Comparison of ENCODE assay signal across 10 cellular contexts in genomic region chr2:219001577-219002394, GRCh38. TPM values are rescaled to one million over a fixed set of nuclear protein-coding genes. Genes with fewer than 3 reads are reported as not detected.
A peak's percentile ranks its signal among the peaks of the same experiment; 100 is the strongest.
DNase-seq lines count a peak whose midpoint lies in the region; TF ChIP-seq lines count a peak whose summit lies in the region.
"Had no signal": no experiment of that assay in that cellular context is flagged by ENCODE, and none has a peak within 500 bp of the region (broad histone marks: within the 10 kb centered on the region; RNA-seq: fewer than 3 reads in every experiment).

No MANE protein-coding gene starts in this region.

- peak overlapping the region; percentile 45 for H2AFZ ChIP-seq in hepatocyte

- TF ChIP-seq CTCF in RWPE1 (conservative IDR thresholded peaks at IDR 0.05; ENCODE audit: low read depth): no peak
- no peak for TF ChIP-seq CTCF in hepatocyte (IDR thresholded peaks at IDR 0.05; ENCODE audit: poor library complexity)
- TF ChIP-seq CTCF in testis (IDR thresholded peaks at IDR 0.05): no peak

- H3K4me3 ChIP-seq in hepatocyte (peak overlapping the region; percentile 49), testis (peak overlapping the region in 1 of 2 donors; percentile 21)

- H3K27me3 ChIP-seq in hepatocyte: peaks cover 79% of the 10 kb centered on the region
- H3K27me3 ChIP-seq in testis: no peaks in the 10 kb centered on the region

- no peaks in the 10 kb centered on the region for H3K9me3 ChIP-seq in hepatocyte (ENCODE audit: low read depth)
- H3K9me3 ChIP-seq in testis: no peaks in the 10 kb centered on the region
- H3K9me3 ChIP-seq: heart left ventricle had no signal

- no peaks in the 10 kb centered on the region for H3K9me2 ChIP-seq in hepatocyte (replicated peaks; ENCODE audit: insufficient read depth)

- no peak for TF ChIP-seq POLR2A in testis (IDR thresholded peaks at IDR 0.05)

- 2% methylated on average over 31 of the region's 70 CpGs for WGBS in hepatocyte (ENCODE audit: low lambda C conversion rate, missing lambda C conversion rate)
- WGBS in testis, 2 donors: 0 to 2% methylated on average over 26 to 59 of the region's 70 CpGs

- peak; percentile 47 for DNase-seq in activated naive CD4-positive, alpha-beta T cell treated with Interleukin-2 at 50 U/mL for 16 hours
- DNase-seq in activated naive CD4-positive, alpha-beta T cell (lab: John Stamatoyannopoulos, UW): no peak
- DNase-seq in RWPE1 (ENCODE audit: low spot score): peak; percentile 65
- DNase-seq in hepatocyte (ENCODE audit: low spot score): peak; percentile 95
- peak; percentile 55 for DNase-seq in stimulated activated CD8-positive, alpha-beta memory T cell treated with anti-CD3 and anti-CD28 coated beads, Interleukin-4, amount 100 ng/mL, for 48 hours
- no peak for DNase-seq in testis
- DNase-seq in OCI-M1 (lab: John Stamatoyannopoulos, UW): no peak
- no peak for DNase-seq in dedifferentiated amniotic fluid mesenchymal stem cell (ENCODE audit: extremely low spot score)

- H3K27ac ChIP-seq in RWPE1: no peak overlapping the region
- H3K27ac ChIP-seq in hepatocyte: peak overlapping the region; percentile 85
- H3K27ac ChIP-seq in testis: no peak overlapping the region
- H3K27ac ChIP-seq: heart left ventricle had no signal

- POLR2A ChIA-PET in RWPE1 (lab: Yijun Ruan, JAX; ENCODE audit: low non-redundant PET): interaction anchor here (0.6 kb wide), 1 partner anchor 333 kb away, joined by 4 read pairs; no protein-coding TSS in a partner anchor

- no peaks in the 10 kb centered on the region for H3K79me2 ChIP-seq in hepatocyte

- CTCF ChIA-PET in RWPE1 (lab: Yijun Ruan, JAX): interaction anchor here (0.6 to 1.9 kb wide), 24 partner anchors 7 to 478 kb away, joined by 3 to 21 read pairs (median 3); no protein-coding TSS in a partner anchor

- H3K4me1 ChIP-seq in hepatocyte (ENCODE audit: insufficient read depth): peaks cover 17% of the 10 kb centered on the region
- H3K4me1 ChIP-seq in testis: peaks cover 17% of the 10 kb centered on the region

- H3K36me3 ChIP-seq in hepatocyte (replicated peaks; ENCODE audit: insufficient read depth, low read depth) (no peaks in the 10 kb centered on the region), testis (ENCODE audit: low read depth, missing control alignments) (no peaks in the 10 kb centered on the region)
- H3K36me3 ChIP-seq: heart left ventricle had no signal

- intact Hi-C loops in testis (cut with DNase I; ENCODE audit: low total_unique reads): no loop called here

- H3K4me2 ChIP-seq in hepatocyte: peak overlapping the region; percentile 93

- H4K20me1 ChIP-seq in hepatocyte (ENCODE audit: insufficient read depth, poor library complexity, severe bottlenecking): no peaks in the 10 kb centered on the region

RNA-seq across cellular contexts. Expression of gene CRYBA2, which starts 8.6 kb away (rescaled TPM):
- total RNA-seq in hepatocyte (0.90 TPM in 1 of 2 replicates, not detected in the other), testis (1 to 10 TPM in 1 of 2 donors, under 1 TPM in 1; 0.56 to 2.9 TPM)
- polyA plus RNA-seq in hepatocyte (not detected in 2 replicates), testis (ENCODE audit: insufficient read depth, low read depth, low replicate concordance) (2.7 TPM)
- total RNA-seq: heart left ventricle, temporal lobe had no signal
- polyA plus RNA-seq: heart left ventricle had no signal

RNA-seq across cellular contexts. Expression of gene FEV, which starts 16.8 kb away (rescaled TPM):
- total RNA-seq in hepatocyte (0.70 TPM in 1 of 2 replicates, not detected in the other), testis (not detected)
- polyA plus RNA-seq in hepatocyte (0.58 and 2.1 TPM in 2 replicates), testis (ENCODE audit: insufficient read depth, low read depth, low replicate concordance) (not detected)
- total RNA-seq: heart left ventricle, temporal lobe had no signal
- polyA plus RNA-seq: heart left ventricle had no signal

RNA-seq across cellular contexts. Expression of gene CFAP65, which starts 39.5 kb away (rescaled TPM):
- total RNA-seq in hepatocyte: 0.03 and 0.12 TPM in 2 replicates
- 0.05 and 0.06 TPM in 2 replicates for polyA plus RNA-seq in hepatocyte
- 10 to 100 TPM; 15.5 to 23.7 TPM for total RNA-seq in testis
- 42.9 TPM for polyA plus RNA-seq in testis (ENCODE audit: insufficient read depth, low read depth, low replicate concordance)
- polyA plus RNA-seq: heart left ventricle had no signal

RNA-seq across cellular contexts. Expression of gene CDK5R2, which starts 42.3 kb away (rescaled TPM):
- total RNA-seq in hepatocyte (0.08 and 0.37 TPM in 2 replicates), testis (1 to 10 TPM; 1.2 to 1.6 TPM)
- polyA plus RNA-seq in hepatocyte (not detected in 2 replicates), testis (ENCODE audit: insufficient read depth, low read depth, low replicate concordance) (0.83 TPM)
- total RNA-seq: heart left ventricle had no signal
- polyA plus RNA-seq: heart left ventricle had no signal

RNA-seq across cellular contexts. Expression of gene IHH, which starts 58.9 kb away (rescaled TPM):
- total RNA-seq in hepatocyte (23.0 and 23.1 TPM in 2 replicates), testis (under 1 TPM; 0.19 to 0.39 TPM)
- polyA plus RNA-seq in hepatocyte (27.7 and 36.3 TPM in 2 replicates), testis (ENCODE audit: insufficient read depth, low read depth, low replicate concordance) (1.1 TPM)
- total RNA-seq: heart left ventricle had no signal
- polyA plus RNA-seq: heart left ventricle had no signal

Comparison
In these comparisons a context has a peak if more than half of its experiments do, and no peak if none do; other contexts are left out.
1. DNase-seq: peak in activated naive CD4-positive, alpha-beta T cell treated with Interleukin-2 at 50 U/mL for 16 hours (single experiment), RWPE1 (single experiment), hepatocyte (single experiment) and stimulated activated CD8-positive, alpha-beta memory T cell treated with anti-CD3 and anti-CD28 coated beads, Interleukin-4, amount 100 ng/mL, for 48 hours (single experiment); none in activated naive CD4-positive, alpha-beta T cell (0 of 4), testis (single experiment), OCI-M1 (single experiment) and dedifferentiated amniotic fluid mesenchymal stem cell (single experiment).
2. RNA of gene CFAP65, which starts 39.5 kb away (total RNA-seq): 15.5 to 23.7 TPM in testis; 0.03 to 0.12 TPM in hepatocyte; every median in the first group is over 10 times any median in the second.